ENCODE assay signal across 15 cellular contexts in the genomic region with DNA sequence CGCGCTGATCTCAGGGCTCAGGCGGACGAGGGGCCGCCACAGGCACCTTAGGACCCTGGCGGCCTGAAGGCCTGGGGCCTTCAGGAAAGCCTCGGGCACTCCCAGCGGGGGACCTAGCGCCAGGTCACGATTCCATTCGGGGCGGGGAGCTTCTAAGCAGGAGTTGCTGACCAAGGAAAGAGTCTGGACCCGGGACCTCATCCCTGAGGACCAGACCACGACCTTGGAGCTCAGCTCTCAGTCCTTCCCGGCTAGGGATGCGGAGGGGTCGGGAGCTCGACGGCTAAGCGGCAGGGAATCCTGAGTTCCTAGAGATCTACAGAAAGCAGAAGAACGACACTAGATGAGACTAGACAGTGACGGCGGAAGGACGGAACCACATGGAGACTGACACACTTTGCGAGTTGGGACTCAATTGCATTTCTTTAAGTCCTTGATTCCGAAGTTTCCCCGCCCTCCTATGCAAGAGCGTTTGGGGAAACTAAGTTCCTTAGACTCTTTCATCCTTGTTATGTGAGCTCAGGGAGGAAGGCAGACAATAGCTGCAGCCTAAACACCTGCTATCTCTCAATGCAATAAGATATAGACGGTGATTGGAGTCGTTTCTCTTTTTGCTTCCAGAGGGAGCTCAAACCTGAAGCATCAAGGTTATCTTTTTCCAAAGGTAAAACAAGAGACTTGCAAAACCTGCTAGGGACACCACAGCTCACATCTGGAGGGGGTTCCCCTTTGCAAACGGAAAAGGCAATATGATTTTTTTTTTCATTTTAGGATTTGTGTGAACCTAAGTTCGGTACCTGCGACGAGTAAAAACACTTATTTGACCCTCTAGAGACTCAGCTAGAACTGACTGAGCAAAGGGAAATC. TPM values are rescaled to one million over a fixed set of nuclear protein-coding genes. Genes with fewer than 3 reads are reported as not detected.
A peak's percentile ranks its signal among the peaks of the same experiment; 100 is the strongest.
DNase-seq lines count a peak whose midpoint lies in the region; ATAC-seq, FAIRE-seq and TF ChIP-seq lines count a peak whose summit lies in the region.
"Had no signal": no experiment of that assay in that cellular context is flagged by ENCODE, and none has a peak within 500 bp of the region (broad histone marks: within the 10 kb centered on the region; RNA-seq: fewer than 3 reads in every experiment).

No MANE protein-coding gene starts in this region.

- TF ChIP-seq CTCF in epithelial cell of proximal tubule (conservative IDR thresholded peaks at IDR 0.05; ENCODE audit: low read depth, low read length): no peak
- no peak for TF ChIP-seq CTCF in osteoblast (IDR thresholded peaks at IDR 0.05; ENCODE audit: extremely low read depth, low read depth, low read length)

- no peak for FAIRE-seq in frontal cortex (lab: Jason Lieb, UNC)

- H3K36me3 Mint-ChIP-seq in CD8-positive, alpha-beta memory T cell: peaks cover 0 to 1% (median 0%) of the 10 kb centered on the region in 3 donors

- peak overlapping the region in 3 of 8 donors; percentile 3 to 85 (median 15) for H3K27ac Mint-ChIP-seq in CD8-positive, alpha-beta memory T cell
- H3K27ac Mint-ChIP-seq: HFFc6 had no signal

- POLR2A ChIA-PET in CD8-positive, alpha-beta memory T cell (lab: Charles Lee): interaction anchor here (0.6 kb wide), 1 partner anchor 337 kb away, joined by 10 read pairs; no protein-coding TSS in a partner anchor

- DNase-seq in CD8-positive, alpha-beta memory T cell: no peak
- DNase-seq in epithelial cell of proximal tubule (ENCODE audit: low read depth): no peak
- DNase-seq in osteoblast (ENCODE audit: insufficient read length, low spot score, missing footprints): peak; percentile 87
- DNase-seq in frontal cortex (ENCODE audit: low spot score in 2 of 2): no peak
- DNase-seq in foreskin melanocyte: no peak
- DNase-seq: amniotic stem cell, esophagus squamous epithelium, HFFc6, midbrain, NCI-H1694, stomach had no signal

- no peaks in the 10 kb centered on the region for H3K9me3 ChIP-seq in CD8-positive, alpha-beta memory T cell (ENCODE audit: low read length)
- H3K9me3 ChIP-seq in osteoblast (ENCODE audit: low read depth, low read length): no peaks in the 10 kb centered on the region
- H3K9me3 ChIP-seq: esophagus squamous epithelium had no signal

- H3K4me3 Mint-ChIP-seq in CD8-positive, alpha-beta memory T cell: peak overlapping the region in 5 of 7 donors; percentile 5 to 57 (median 23)
- H3K4me3 Mint-ChIP-seq: HFFc6 had no signal

- no peaks in the 10 kb centered on the region for H3K36me3 ChIP-seq in CD8-positive, alpha-beta memory T cell (ENCODE audit: insufficient read depth, low read length)
- peaks cover 3% of the 10 kb centered on the region for H3K36me3 ChIP-seq in osteoblast (ENCODE audit: insufficient read depth, low read length)
- H3K36me3 ChIP-seq: esophagus squamous epithelium, stomach had no signal

- no peak overlapping the region for H3K27ac ChIP-seq in CD8-positive, alpha-beta memory T cell (ENCODE audit: low read depth, low read length)
- no peak overlapping the region for H3K27ac ChIP-seq in osteoblast (ENCODE audit: low read depth, low read length)
- H3K27ac ChIP-seq: HL-60 had no signal

- peaks cover 12% of the 10 kb centered on the region for H3K4me1 ChIP-seq in CD8-positive, alpha-beta memory T cell (ENCODE audit: insufficient read depth, low read length)
- H3K4me1 ChIP-seq in osteoblast (ENCODE audit: insufficient read depth, low read length): no peaks in the 10 kb centered on the region

- peaks cover 66% of the 10 kb centered on the region for H3K27me3 ChIP-seq in CD8-positive, alpha-beta memory T cell (ENCODE audit: insufficient read depth, low read length, poor library complexity, severe bottlenecking)
- no peaks in the 10 kb centered on the region for H3K27me3 ChIP-seq in osteoblast (ENCODE audit: insufficient read depth, low read length)

- H3K4me3 ChIP-seq in CD8-positive, alpha-beta memory T cell (ENCODE audit: low read length): no peak overlapping the region
- H3K4me3 ChIP-seq in epithelial cell of proximal tubule (ENCODE audit: low read depth, low read length) (peak overlapping the region; percentile 52), osteoblast (ENCODE audit: insufficient read depth, low read length) (no peak overlapping the region)

- H3K79me2 ChIP-seq in osteoblast (ENCODE audit: insufficient read depth, low read length): peaks cover 70% of the 10 kb centered on the region

- no peak overlapping the region for H3K4me2 ChIP-seq in osteoblast (ENCODE audit: insufficient read depth, low read length)

- peaks cover 5% of the 10 kb centered on the region for H4K20me1 ChIP-seq in osteoblast (ENCODE audit: insufficient read depth, low read length)

- peaks cover 0 to 6% (median 3%) of the 10 kb centered on the region in 5 donors for H3K9me3 Mint-ChIP-seq in CD8-positive, alpha-beta memory T cell

- peaks cover 81 to 88% of the 10 kb centered on the region in 2 donors for H3K27me3 Mint-ChIP-seq in CD8-positive, alpha-beta memory T cell

- CTCF ChIA-PET in CD8-positive, alpha-beta memory T cell (lab: Charles Lee): interaction anchor here (0.7 kb wide), 2 partner anchors 27 to 36 kb away, joined by 3 read pairs; no protein-coding TSS in a partner anchor

- H3K4me1 Mint-ChIP-seq in CD8-positive, alpha-beta memory T cell: peaks cover 16 to 29% (median 18%) of the 10 kb centered on the region in 3 donors

- ATAC-seq in HG03139 (IDR thresholded peaks at IDR 0.05; ENCODE audit: unreplicated experiment) (peak; percentile 20), HG03280 (IDR thresholded peaks at IDR 0.05; ENCODE audit: unreplicated experiment) (no peak), HG03097 (IDR thresholded peaks at IDR 0.05; ENCODE audit: low FRiP score, unreplicated experiment) (no peak)

- no peak overlapping the region for H2AFZ ChIP-seq in osteoblast (ENCODE audit: low read length)

RNA-seq across cellular contexts. Expression of gene NR2F1-AS1, which starts 9.7 kb away (rescaled TPM):
- total RNA-seq in CD8-positive, alpha-beta memory T cell: not detected
- polyA plus RNA-seq in CD8-positive, alpha-beta memory T cell: not detected
- total RNA-seq in epithelial cell of proximal tubule (1.2 and 1.6 TPM in 2 replicates), osteoblast (15.9 and 17.4 TPM in 2 replicates), frontal cortex (60.7 TPM)

RNA-seq across cellular contexts. Expression of gene NR2F1, which starts 11.7 kb away (rescaled TPM):
- total RNA-seq in CD8-positive, alpha-beta memory T cell: not detected
- not detected for polyA plus RNA-seq in CD8-positive, alpha-beta memory T cell
- total RNA-seq in epithelial cell of proximal tubule: 12.6 and 14.8 TPM in 2 replicates
- total RNA-seq in osteoblast: 7.2 and 10.6 TPM in 2 replicates
- total RNA-seq in frontal cortex: 53.8 TPM
